ENCODE assay signal across 9 cellular contexts in genomic region chr7:63925626-63926460, GRCh38.
DNase-seq lines count a peak whose midpoint lies in the region; ATAC-seq and TF ChIP-seq lines count a peak whose summit lies in the region.
"Had no signal": no experiment of that assay in that cellular context is flagged by ENCODE, and none has a peak within 500 bp of the region (broad histone marks: within the 10 kb centered on the region; RNA-seq: fewer than 3 reads in every experiment).

No MANE protein-coding gene starts in this region.

- H3K36me3 Mint-ChIP-seq in CD8-positive, alpha-beta memory T cell, result peaks cover 0 to 9% (median 8%) of the 10 kb centered on the region in 3 donors
- H3K36me3 Mint-ChIP-seq in naive thymus-derived CD8-positive, alpha-beta T cell, result peaks cover 0 to 6% (median 4%) of the 10 kb centered on the region in 3 donors
- peaks cover 12% of the 10 kb centered on the region for H3K36me3 Mint-ChIP-seq in stimulated activated naive CD8-positive, alpha-beta T cell treated with anti-CD3 and anti-CD28 coated beads, Interleukin-15, Interleukin-2, amounts not matched to agents 100 ng/mL and 50 ng/mL, for 24 hours (ENCODE audit: low read depth)

- CTCF ChIA-PET in CD8-positive, alpha-beta memory T cell (lab: Charles Lee), result interaction anchor here (2.3 kb wide), 1 partner anchor 26 kb away, joined by 7 read pairs; no protein-coding TSS in a partner anchor

- H3K36me3 ChIP-seq in CD8-positive, alpha-beta memory T cell (ENCODE audit: insufficient read depth, low read length), result no peaks in the 10 kb centered on the region
- no peaks in the 10 kb centered on the region for H3K36me3 ChIP-seq in MM.1S (replicated peaks; ENCODE audit: insufficient read depth, low read length)
- H3K36me3 ChIP-seq in duodenal mucosa (ENCODE audit: control insufficient read depth in 1 of 2, insufficient read depth in 2 of 2, low read length in 2 of 2), result no peaks in the 10 kb centered on the region

- no peak for TF ChIP-seq CTCF in MM.1S (IDR thresholded peaks at IDR 0.05; ENCODE audit: low read length)

- H3K27me3 ChIP-seq in CD8-positive, alpha-beta memory T cell (ENCODE audit: insufficient read depth, low read length, poor library complexity, severe bottlenecking), result no peaks in the 10 kb centered on the region
- H3K27me3 ChIP-seq in MM.1S (replicated peaks; ENCODE audit: insufficient read depth, low read length), result no peaks in the 10 kb centered on the region
- no peaks in the 10 kb centered on the region for H3K27me3 ChIP-seq in duodenal mucosa (ENCODE audit: control insufficient read depth in 1 of 2, insufficient read depth in 2 of 2, low read length in 2 of 2)

- H3F3A ChIP-seq in MM.1S (ENCODE audit: insufficient read depth, low read length), result no peaks in the 10 kb centered on the region

- no peak overlapping the region for H2AFZ ChIP-seq in MM.1S (ENCODE audit: low read length)

- H3K4me1 ChIP-seq in CD8-positive, alpha-beta memory T cell (ENCODE audit: insufficient read depth, low read length), result no peaks in the 10 kb centered on the region
- H3K4me1 ChIP-seq in MM.1S (ENCODE audit: low read length), result no peaks in the 10 kb centered on the region
- H3K4me1 ChIP-seq in duodenal mucosa (ENCODE audit: control insufficient read depth in 1 of 2, insufficient read depth in 2 of 2, low read length in 2 of 2), result peaks cover 0 to 4% of the 10 kb centered on the region in 2 donors

- peaks cover 4 to 14% (median 11%) of the 10 kb centered on the region in 5 donors for H3K9me3 Mint-ChIP-seq in CD8-positive, alpha-beta memory T cell
- H3K9me3 Mint-ChIP-seq in naive thymus-derived CD8-positive, alpha-beta T cell, result peaks cover 0 to 28% (median 4%) of the 10 kb centered on the region in 9 donors
- peaks cover 10% of the 10 kb centered on the region for H3K9me3 Mint-ChIP-seq in stimulated activated naive CD8-positive, alpha-beta T cell treated with anti-CD3 and anti-CD28 coated beads, Interleukin-15, Interleukin-2, amounts not matched to agents 100 ng/mL and 50 ng/mL, for 24 hours

- H3K9me2 ChIP-seq in MM.1S (replicated peaks; ENCODE audit: insufficient read depth, low read length), result no peaks in the 10 kb centered on the region

- peak overlapping the region; percentile 67 for H3K4me3 ChIP-seq in CD8-positive, alpha-beta memory T cell (ENCODE audit: low read length)
- H3K4me3 ChIP-seq in MM.1S (ENCODE audit: low read length) (no peak overlapping the region; the same call in 1 of the 2 replicates), duodenal mucosa (ENCODE audit: low read depth in 1 of 2, low read length in 2 of 2) (peak overlapping the region; percentile 75 to 81)

- peak overlapping the region; percentile 94 to 98 (median 97) for H3K4me3 Mint-ChIP-seq in CD8-positive, alpha-beta memory T cell
- peak overlapping the region; percentile 93 to 100 (median 98) for H3K4me3 Mint-ChIP-seq in naive thymus-derived CD8-positive, alpha-beta T cell
- peak overlapping the region; percentile 92 for H3K4me3 Mint-ChIP-seq in stimulated activated naive CD8-positive, alpha-beta T cell treated with anti-CD3 and anti-CD28 coated beads, Interleukin-15, Interleukin-2, amounts not matched to agents 100 ng/mL and 50 ng/mL, for 24 hours

- no peaks in the 10 kb centered on the region for H4K20me1 ChIP-seq in MM.1S (ENCODE audit: insufficient read depth, low read length)

- peak; percentile 60 to 97 (median 93) for DNase-seq in CD8-positive, alpha-beta memory T cell
- peak; percentile 45 for DNase-seq in MM.1S
- DNase-seq in activated CD4-positive, alpha-beta T cell treated with anti-CD3 and anti-CD28 coated beads, Interleukin-2, amount 50 U/mL, for 4 hours, result peak; percentile 86 to 89
- DNase-seq in naive thymus-derived CD8-positive, alpha-beta T cell, result peak; percentile 75 to 97 (median 94)
- no peak for DNase-seq in NK-92 treated with Interleukin-12 subunit alpha and Interleukin-12 subunit beta, amount 100 ng/mL, for 24 hours (lab: John Stamatoyannopoulos, UW)

- no peak overlapping the region for H3K4me2 ChIP-seq in MM.1S (ENCODE audit: low read depth, low read length)

- H3K9ac ChIP-seq in MM.1S (ENCODE audit: low read length) (no peak overlapping the region), duodenal mucosa (ENCODE audit: low read depth in 1 of 2, low read length in 2 of 2) (peak overlapping the region; percentile 33 to 41)

- no peaks in the 10 kb centered on the region for H3K79me2 ChIP-seq in MM.1S (ENCODE audit: low read length)

- POLR2A ChIA-PET in CD8-positive, alpha-beta memory T cell (lab: Charles Lee), result interaction anchor here (0.8 to 1.4 kb wide), 3 partner anchors 25 to 740 kb away, joined by 3 to 18 read pairs (median 3); partner anchors contain the start of genes ZNF107 and ZNF736
- POLR2A ChIA-PET in naive thymus-derived CD8-positive, alpha-beta T cell (lab: Charles Lee), result interaction anchor here (0.6 to 2.7 kb wide), 13 partner anchors 11 to 1327 kb away, joined by 3 to 29 read pairs (median 4); partner anchors contain the start of genes ERV3-1, ZNF107, ZNF680 and ZNF727

- peak overlapping the region; percentile 92 to 99 (median 95) for H3K27ac Mint-ChIP-seq in CD8-positive, alpha-beta memory T cell
- peak overlapping the region; percentile 95 to 99 (median 98) for H3K27ac Mint-ChIP-seq in naive thymus-derived CD8-positive, alpha-beta T cell
- H3K27ac Mint-ChIP-seq in stimulated activated naive CD8-positive, alpha-beta T cell treated with anti-CD3 and anti-CD28 coated beads, Interleukin-15, Interleukin-2, amounts not matched to agents 100 ng/mL and 50 ng/mL, for 24 hours, result peak overlapping the region; percentile 96

- H3K27ac ChIP-seq in CD8-positive, alpha-beta memory T cell (ENCODE audit: low read depth, low read length), result peak overlapping the region; percentile 40
- no peak overlapping the region for H3K27ac ChIP-seq in MM.1S (ENCODE audit: low read length)
- H3K27ac ChIP-seq in duodenal mucosa (ENCODE audit: low read depth, low read length), result peak overlapping the region; percentile 62

- ATAC-seq in naive thymus-derived CD8-positive, alpha-beta T cell, result peak; percentile 92 to 93
- ATAC-seq in GM18517 (IDR thresholded peaks at IDR 0.05; ENCODE audit: unreplicated experiment), result no peak
- ATAC-seq: HCT116 had no signal

- H3K27me3 Mint-ChIP-seq in CD8-positive, alpha-beta memory T cell, result peaks cover 0 to 1% of the 10 kb centered on the region in 2 donors
- peaks cover 0 to 3% (median 0%) of the 10 kb centered on the region in 5 donors for H3K27me3 Mint-ChIP-seq in naive thymus-derived CD8-positive, alpha-beta T cell
- peaks cover 4% of the 10 kb centered on the region for H3K27me3 Mint-ChIP-seq in stimulated activated naive CD8-positive, alpha-beta T cell treated with anti-CD3 and anti-CD28 coated beads, Interleukin-15, Interleukin-2, amounts not matched to agents 100 ng/mL and 50 ng/mL, for 24 hours

- no peaks in the 10 kb centered on the region for H3K9me3 ChIP-seq in CD8-positive, alpha-beta memory T cell (ENCODE audit: low read length)
- H3K9me3 ChIP-seq in MM.1S (replicated peaks; ENCODE audit: insufficient read depth, low read length) (no peaks in the 10 kb centered on the region), duodenal mucosa (ENCODE audit: control insufficient read depth in 1 of 2, low read length in 2 of 2) (peaks cover 3 to 17% of the 10 kb centered on the region in 2 donors)

- H3K4me1 Mint-ChIP-seq in CD8-positive, alpha-beta memory T cell, result peaks cover 12 to 21% (median 20%) of the 10 kb centered on the region in 3 donors
- H3K4me1 Mint-ChIP-seq in naive thymus-derived CD8-positive, alpha-beta T cell, result peaks cover 7 to 19% (median 15%) of the 10 kb centered on the region in 4 donors
- peaks cover 16% of the 10 kb centered on the region for H3K4me1 Mint-ChIP-seq in stimulated activated naive CD8-positive, alpha-beta T cell treated with anti-CD3 and anti-CD28 coated beads, Interleukin-15, Interleukin-2, amounts not matched to agents 100 ng/mL and 50 ng/mL, for 24 hours (ENCODE audit: low read depth)
